ENCODE assay signal across 29 cellular contexts in genomic region chr9:131161585-131161984, GRCh38.
"Had no signal": no experiment of that assay in that cellular context is flagged by ENCODE, and none has a peak within 500 bp of the region (broad histone marks: within the 10 kb centered on the region; RNA-seq: fewer than 3 reads in every experiment).

No MANE protein-coding gene starts in this region.

- H3K9me3 ChIP-seq: adrenal gland, ascending aorta, breast epithelium, colonic mucosa, esophagus squamous epithelium, gastroesophageal sphincter had no signal

- H3K36me3 ChIP-seq: breast epithelium, colonic mucosa had no signal

- DNase-seq: activated B cell treated with CpG ODN at 0.5 μM for 24 hours; activated CD4-positive, alpha-beta T cell treated with anti-CD3 and anti-CD28 coated beads for 48 hours; activated CD4-positive, alpha-beta T cell treated with anti-CD3 and anti-CD28 coated beads, Interleukin-2, amount 50 U/mL, for 1 hour; activated CD4-positive, alpha-beta T cell treated with anti-CD3 and anti-CD28 coated beads, Interleukin-2, amount 50 U/mL, for 48 hours; activated CD8-positive, alpha-beta memory T cell treated with anti-CD3 and anti-CD28 coated beads for 24 hours; activated CD8-positive, alpha-beta T cell treated with anti-CD3 and anti-CD28 coated beads for 36 hours; activated effector memory CD4-positive, alpha-beta T cell treated with anti-CD3 and anti-CD28 coated beads, Interleukin-2, amount 50 U/mL, for 16 hours; activated naive CD4-positive, alpha-beta T cell treated with anti-CD3 and anti-CD28 coated beads for 36 hours; activated naive CD8-positive, alpha-beta T cell treated with anti-CD3 and anti-CD28 coated beads for 36 hours; activated naive CD8-positive, alpha-beta T cell treated with anti-CD3 and anti-CD28 coated beads, Interleukin-2, amount 50 U/mL, for 24 hours; activated T-cell treated with anti-CD3 and anti-CD28 coated beads, Interleukin-2, amount 50 U/mL, for 1 hour; activated T-cell treated with anti-CD3 and anti-CD28 coated beads, Interleukin-2, amount 50 U/mL, for 48 hours; adrenal gland; central memory CD4-positive, alpha-beta T cell; cerebellar nuclear complex; colonic mucosa; effector CD8-positive, alpha-beta T cell; erythroblast; esophagus squamous epithelium; foreskin melanocyte; head of caudate nucleus; T-helper 1 cell; T-helper 17 cell; T1000; WERI-Rb-1 had no signal

- H3K27ac ChIP-seq: adrenal gland, ascending aorta, breast epithelium, cardiac muscle cell, colonic mucosa, esophagus squamous epithelium, gastroesophageal sphincter, WERI-Rb-1 had no signal

- H3K4me3 ChIP-seq: adrenal gland, ascending aorta, breast epithelium, cardiac muscle cell, colonic mucosa, esophagus squamous epithelium, gastroesophageal sphincter had no signal

- H3K4me1 ChIP-seq: adrenal gland, ascending aorta, breast epithelium, colonic mucosa, esophagus squamous epithelium, gastroesophageal sphincter had no signal

- H3K27me3 ChIP-seq: adrenal gland, ascending aorta, breast epithelium, cardiac muscle cell, colonic mucosa, esophagus squamous epithelium, gastroesophageal sphincter had no signal
